Comparison of ENCODE assay signal across 1 cellular context in the genomic region with DNA sequence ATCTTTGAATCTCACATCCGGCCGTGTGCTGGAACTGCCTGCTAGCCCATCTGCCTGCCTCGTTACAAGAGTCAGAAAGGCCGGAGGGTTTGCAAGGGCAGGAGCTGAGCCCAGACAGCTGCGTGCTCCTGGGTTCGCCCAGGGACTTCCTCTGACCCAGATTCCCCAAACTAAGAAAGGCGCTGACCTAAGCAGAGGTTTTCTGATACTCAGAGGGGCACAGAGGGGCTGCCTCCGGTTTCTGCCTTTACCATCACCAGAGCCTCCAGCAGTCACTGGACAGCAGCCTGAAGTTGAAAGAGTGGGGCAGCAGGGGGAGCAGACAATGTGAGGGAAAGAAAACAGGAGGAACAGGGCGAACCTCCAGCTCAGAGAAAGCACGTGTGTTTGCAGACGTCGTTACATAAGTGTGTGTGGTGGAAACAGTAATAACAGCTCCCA.
TF ChIP-seq lines count a peak whose summit lies in the region.

No MANE protein-coding gene starts in this region.

TF ChIP-seq in HepG2, 621 proteins besides CTCF, POLR2A, EP300 and RAD21 (continued from another document and continues in another):
- TF ChIP-seq, protein P1, sequence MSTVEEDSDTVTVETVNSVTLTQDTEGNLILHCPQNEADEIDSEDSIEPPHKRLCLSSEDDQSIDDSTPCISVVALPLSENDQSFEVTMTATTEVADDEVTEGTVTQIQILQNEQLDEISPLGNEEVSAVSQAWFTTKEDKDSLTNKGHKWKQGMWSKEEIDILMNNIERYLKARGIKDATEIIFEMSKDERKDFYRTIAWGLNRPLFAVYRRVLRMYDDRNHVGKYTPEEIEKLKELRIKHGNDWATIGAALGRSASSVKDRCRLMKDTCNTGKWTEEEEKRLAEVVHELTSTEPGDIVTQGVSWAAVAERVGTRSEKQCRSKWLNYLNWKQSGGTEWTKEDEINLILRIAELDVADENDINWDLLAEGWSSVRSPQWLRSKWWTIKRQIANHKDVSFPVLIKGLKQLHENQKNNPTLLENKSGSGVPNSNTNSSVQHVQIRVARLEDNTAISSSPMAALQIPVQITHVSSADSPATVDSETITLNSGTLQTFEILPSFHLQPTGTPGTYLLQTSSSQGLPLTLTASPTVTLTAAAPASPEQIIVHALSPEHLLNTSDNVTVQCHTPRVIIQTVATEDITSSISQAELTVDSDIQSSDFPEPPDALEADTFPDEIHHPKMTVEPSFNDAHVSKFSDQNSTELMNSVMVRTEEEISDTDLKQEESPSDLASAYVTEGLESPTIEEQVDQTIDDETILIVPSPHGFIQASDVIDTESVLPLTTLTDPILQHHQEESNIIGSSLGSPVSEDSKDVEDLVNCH (CRISPR knock-in tag; IDR thresholded peaks at IDR 0.05) = no peak
- TF ChIP-seq GATAD2A (CRISPR knock-in tag; IDR thresholded peaks at IDR 0.05) (no peak), ZNF75D (CRISPR knock-in tag; IDR thresholded peaks at IDR 0.05; ENCODE audit: borderline replicate concordance) (no peak), GTF3A (CRISPR knock-in tag; conservative IDR thresholded peaks at IDR 0.05) (no peak), NR2F2 (IDR thresholded peaks at IDR 0.05; ENCODE audit: borderline replicate concordance, low read depth) (no peak), ZNF143 (CRISPR knock-in tag; IDR thresholded peaks at IDR 0.05) (no peak), SOX5 (CRISPR knock-in tag; IDR thresholded peaks at IDR 0.05; ENCODE audit: borderline replicate concordance) (0 out of 2 replicates have a peak, but pooled peaks have one; percentile 25), ZSCAN31 (CRISPR knock-in tag; IDR thresholded peaks at IDR 0.05; ENCODE audit: low read depth) (no peak), MXD4 (CRISPR knock-in tag; IDR thresholded peaks at IDR 0.05) (peak; percentile 41; the same call in 1 of the 2 replicates), MED1 (CRISPR knock-in tag; IDR thresholded peaks at IDR 0.05) (no peak), RXRB (CRISPR knock-in tag; IDR thresholded peaks at IDR 0.05; ENCODE audit: borderline replicate concordance) (0 out of 2 replicates have a peak, but pooled peaks have one; percentile 18), HIVEP1 (CRISPR knock-in tag; IDR thresholded peaks at IDR 0.05) (no peak), ZC3H13 (CRISPR knock-in tag; IDR thresholded peaks at IDR 0.05) (no peak), RXRA (CRISPR knock-in tag; IDR thresholded peaks at IDR 0.05) (no peak), SP2 (CRISPR knock-in tag; IDR thresholded peaks at IDR 0.05) (no peak), SOX13 (IDR thresholded peaks at IDR 0.05) (no peak), SOX13 (CRISPR knock-in tag; conservative IDR thresholded peaks at IDR 0.05 in 1 of 2, IDR thresholded peaks at IDR 0.05 in 1 of 2) (0 out of 4 replicates have a peak, but pooled peaks of 1 of the 2 experiments have one; percentile 18), MATR3 (CRISPR knock-in tag; IDR thresholded peaks at IDR 0.05) (no peak), ZNF605 (CRISPR knock-in tag; IDR thresholded peaks at IDR 0.05) (no peak), ZNF781 (CRISPR knock-in tag; IDR thresholded peaks at IDR 0.05; ENCODE audit: borderline replicate concordance, not compliant biosample characterization) (no peak), SAFB2 (CRISPR knock-in tag; IDR thresholded peaks at IDR 0.05; ENCODE audit: borderline replicate concordance, low read depth) (no peak), ZNF33B (CRISPR knock-in tag; IDR thresholded peaks at IDR 0.05) (no peak), ZNF577 (CRISPR knock-in tag; IDR thresholded peaks at IDR 0.05; ENCODE audit: borderline replicate concordance, low read depth) (no peak)
- TF ChIP-seq, protein P2, sequence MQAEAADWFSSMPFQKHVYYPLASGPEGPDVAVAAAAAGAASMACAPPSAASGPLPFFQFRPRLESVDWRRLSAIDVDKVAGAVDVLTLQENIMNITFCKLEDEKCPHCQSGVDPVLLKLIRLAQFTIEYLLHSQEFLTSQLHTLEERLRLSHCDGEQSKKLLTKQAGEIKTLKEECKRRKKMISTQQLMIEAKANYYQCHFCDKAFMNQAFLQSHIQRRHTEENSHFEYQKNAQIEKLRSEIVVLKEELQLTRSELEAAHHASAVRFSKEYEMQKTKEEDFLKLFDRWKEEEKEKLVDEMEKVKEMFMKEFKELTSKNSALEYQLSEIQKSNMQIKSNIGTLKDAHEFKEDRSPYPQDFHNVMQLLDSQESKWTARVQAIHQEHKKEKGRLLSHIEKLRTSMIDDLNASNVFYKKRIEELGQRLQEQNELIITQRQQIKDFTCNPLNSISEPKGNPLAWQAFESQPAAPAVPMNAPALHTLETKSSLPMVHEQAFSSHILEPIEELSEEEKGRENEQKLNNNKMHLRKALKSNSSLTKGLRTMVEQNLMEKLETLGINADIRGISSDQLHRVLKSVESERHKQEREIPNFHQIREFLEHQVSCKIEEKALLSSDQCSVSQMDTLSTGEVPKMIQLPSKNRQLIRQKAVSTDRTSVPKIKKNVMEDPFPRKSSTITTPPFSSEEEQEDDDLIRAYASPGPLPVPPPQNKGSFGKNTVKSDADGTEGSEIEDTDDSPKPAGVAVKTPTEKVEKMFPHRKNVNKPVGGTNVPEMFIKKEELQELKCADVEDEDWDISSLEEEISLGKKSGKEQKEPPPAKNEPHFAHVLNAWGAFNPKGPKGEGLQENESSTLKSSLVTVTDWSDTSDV (CRISPR knock-in tag; IDR thresholded peaks at IDR 0.05) = no peak
- TF ChIP-seq, protein P3, sequence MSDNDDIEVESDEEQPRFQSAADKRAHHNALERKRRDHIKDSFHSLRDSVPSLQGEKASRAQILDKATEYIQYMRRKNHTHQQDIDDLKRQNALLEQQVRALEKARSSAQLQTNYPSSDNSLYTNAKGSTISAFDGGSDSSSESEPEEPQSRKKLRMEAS (IDR thresholded peaks at IDR 0.05) = peak; percentile 77
- TF ChIP-seq, protein P4, sequence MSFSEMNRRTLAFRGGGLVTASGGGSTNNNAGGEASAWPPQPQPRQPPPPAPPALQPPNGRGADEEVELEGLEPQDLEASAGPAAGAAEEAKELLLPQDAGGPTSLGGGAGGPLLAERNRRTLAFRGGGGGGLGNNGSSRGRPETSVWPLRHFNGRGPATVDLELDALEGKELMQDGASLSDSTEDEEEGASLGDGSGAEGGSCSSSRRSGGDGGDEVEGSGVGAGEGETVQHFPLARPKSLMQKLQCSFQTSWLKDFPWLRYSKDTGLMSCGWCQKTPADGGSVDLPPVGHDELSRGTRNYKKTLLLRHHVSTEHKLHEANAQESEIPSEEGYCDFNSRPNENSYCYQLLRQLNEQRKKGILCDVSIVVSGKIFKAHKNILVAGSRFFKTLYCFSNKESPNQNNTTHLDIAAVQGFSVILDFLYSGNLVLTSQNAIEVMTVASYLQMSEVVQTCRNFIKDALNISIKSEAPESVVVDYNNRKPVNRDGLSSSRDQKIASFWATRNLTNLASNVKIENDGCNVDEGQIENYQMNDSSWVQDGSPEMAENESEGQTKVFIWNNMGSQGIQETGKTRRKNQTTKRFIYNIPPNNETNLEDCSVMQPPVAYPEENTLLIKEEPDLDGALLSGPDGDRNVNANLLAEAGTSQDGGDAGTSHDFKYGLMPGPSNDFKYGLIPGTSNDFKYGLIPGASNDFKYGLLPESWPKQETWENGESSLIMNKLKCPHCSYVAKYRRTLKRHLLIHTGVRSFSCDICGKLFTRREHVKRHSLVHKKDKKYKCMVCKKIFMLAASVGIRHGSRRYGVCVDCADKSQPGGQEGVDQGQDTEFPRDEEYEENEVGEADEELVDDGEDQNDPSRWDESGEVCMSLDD (CRISPR knock-in tag; IDR thresholded peaks at IDR 0.05; ENCODE audit: borderline replicate concordance) = no peak
- TF ChIP-seq, protein P5, sequence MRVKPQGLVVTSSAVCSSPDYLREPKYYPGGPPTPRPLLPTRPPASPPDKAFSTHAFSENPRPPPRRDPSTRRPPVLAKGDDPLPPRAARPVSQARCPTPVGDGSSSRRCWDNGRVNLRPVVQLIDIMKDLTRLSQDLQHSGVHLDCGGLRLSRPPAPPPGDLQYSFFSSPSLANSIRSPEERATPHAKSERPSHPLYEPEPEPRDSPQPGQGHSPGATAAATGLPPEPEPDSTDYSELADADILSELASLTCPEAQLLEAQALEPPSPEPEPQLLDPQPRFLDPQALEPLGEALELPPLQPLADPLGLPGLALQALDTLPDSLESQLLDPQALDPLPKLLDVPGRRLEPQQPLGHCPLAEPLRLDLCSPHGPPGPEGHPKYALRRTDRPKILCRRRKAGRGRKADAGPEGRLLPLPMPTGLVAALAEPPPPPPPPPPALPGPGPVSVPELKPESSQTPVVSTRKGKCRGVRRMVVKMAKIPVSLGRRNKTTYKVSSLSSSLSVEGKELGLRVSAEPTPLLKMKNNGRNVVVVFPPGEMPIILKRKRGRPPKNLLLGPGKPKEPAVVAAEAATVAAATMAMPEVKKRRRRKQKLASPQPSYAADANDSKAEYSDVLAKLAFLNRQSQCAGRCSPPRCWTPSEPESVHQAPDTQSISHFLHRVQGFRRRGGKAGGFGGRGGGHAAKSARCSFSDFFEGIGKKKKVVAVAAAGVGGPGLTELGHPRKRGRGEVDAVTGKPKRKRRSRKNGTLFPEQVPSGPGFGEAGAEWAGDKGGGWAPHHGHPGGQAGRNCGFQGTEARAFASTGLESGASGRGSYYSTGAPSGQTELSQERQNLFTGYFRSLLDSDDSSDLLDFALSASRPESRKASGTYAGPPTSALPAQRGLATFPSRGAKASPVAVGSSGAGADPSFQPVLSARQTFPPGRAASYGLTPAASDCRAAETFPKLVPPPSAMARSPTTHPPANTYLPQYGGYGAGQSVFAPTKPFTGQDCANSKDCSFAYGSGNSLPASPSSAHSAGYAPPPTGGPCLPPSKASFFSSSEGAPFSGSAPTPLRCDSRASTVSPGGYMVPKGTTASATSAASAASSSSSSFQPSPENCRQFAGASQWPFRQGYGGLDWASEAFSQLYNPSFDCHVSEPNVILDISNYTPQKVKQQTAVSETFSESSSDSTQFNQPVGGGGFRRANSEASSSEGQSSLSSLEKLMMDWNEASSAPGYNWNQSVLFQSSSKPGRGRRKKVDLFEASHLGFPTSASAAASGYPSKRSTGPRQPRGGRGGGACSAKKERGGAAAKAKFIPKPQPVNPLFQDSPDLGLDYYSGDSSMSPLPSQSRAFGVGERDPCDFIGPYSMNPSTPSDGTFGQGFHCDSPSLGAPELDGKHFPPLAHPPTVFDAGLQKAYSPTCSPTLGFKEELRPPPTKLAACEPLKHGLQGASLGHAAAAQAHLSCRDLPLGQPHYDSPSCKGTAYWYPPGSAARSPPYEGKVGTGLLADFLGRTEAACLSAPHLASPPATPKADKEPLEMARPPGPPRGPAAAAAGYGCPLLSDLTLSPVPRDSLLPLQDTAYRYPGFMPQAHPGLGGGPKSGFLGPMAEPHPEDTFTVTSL (CRISPR knock-in tag; IDR thresholded peaks at IDR 0.05; ENCODE audit: borderline replicate concordance) = no peak
- TF ChIP-seq, protein P6, sequence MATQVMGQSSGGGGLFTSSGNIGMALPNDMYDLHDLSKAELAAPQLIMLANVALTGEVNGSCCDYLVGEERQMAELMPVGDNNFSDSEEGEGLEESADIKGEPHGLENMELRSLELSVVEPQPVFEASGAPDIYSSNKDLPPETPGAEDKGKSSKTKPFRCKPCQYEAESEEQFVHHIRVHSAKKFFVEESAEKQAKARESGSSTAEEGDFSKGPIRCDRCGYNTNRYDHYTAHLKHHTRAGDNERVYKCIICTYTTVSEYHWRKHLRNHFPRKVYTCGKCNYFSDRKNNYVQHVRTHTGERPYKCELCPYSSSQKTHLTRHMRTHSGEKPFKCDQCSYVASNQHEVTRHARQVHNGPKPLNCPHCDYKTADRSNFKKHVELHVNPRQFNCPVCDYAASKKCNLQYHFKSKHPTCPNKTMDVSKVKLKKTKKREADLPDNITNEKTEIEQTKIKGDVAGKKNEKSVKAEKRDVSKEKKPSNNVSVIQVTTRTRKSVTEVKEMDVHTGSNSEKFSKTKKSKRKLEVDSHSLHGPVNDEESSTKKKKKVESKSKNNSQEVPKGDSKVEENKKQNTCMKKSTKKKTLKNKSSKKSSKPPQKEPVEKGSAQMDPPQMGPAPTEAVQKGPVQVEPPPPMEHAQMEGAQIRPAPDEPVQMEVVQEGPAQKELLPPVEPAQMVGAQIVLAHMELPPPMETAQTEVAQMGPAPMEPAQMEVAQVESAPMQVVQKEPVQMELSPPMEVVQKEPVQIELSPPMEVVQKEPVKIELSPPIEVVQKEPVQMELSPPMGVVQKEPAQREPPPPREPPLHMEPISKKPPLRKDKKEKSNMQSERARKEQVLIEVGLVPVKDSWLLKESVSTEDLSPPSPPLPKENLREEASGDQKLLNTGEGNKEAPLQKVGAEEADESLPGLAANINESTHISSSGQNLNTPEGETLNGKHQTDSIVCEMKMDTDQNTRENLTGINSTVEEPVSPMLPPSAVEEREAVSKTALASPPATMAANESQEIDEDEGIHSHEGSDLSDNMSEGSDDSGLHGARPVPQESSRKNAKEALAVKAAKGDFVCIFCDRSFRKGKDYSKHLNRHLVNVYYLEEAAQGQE (IDR thresholded peaks at IDR 0.05; ENCODE audit: borderline replicate concordance in 1 of 2, low read depth in 1 of 2, low read length in 2 of 2) = 0 out of 4 replicates have a peak, but pooled peaks of 1 of the 2 experiments have one; percentile 38
- TF ChIP-seq, protein P7, sequence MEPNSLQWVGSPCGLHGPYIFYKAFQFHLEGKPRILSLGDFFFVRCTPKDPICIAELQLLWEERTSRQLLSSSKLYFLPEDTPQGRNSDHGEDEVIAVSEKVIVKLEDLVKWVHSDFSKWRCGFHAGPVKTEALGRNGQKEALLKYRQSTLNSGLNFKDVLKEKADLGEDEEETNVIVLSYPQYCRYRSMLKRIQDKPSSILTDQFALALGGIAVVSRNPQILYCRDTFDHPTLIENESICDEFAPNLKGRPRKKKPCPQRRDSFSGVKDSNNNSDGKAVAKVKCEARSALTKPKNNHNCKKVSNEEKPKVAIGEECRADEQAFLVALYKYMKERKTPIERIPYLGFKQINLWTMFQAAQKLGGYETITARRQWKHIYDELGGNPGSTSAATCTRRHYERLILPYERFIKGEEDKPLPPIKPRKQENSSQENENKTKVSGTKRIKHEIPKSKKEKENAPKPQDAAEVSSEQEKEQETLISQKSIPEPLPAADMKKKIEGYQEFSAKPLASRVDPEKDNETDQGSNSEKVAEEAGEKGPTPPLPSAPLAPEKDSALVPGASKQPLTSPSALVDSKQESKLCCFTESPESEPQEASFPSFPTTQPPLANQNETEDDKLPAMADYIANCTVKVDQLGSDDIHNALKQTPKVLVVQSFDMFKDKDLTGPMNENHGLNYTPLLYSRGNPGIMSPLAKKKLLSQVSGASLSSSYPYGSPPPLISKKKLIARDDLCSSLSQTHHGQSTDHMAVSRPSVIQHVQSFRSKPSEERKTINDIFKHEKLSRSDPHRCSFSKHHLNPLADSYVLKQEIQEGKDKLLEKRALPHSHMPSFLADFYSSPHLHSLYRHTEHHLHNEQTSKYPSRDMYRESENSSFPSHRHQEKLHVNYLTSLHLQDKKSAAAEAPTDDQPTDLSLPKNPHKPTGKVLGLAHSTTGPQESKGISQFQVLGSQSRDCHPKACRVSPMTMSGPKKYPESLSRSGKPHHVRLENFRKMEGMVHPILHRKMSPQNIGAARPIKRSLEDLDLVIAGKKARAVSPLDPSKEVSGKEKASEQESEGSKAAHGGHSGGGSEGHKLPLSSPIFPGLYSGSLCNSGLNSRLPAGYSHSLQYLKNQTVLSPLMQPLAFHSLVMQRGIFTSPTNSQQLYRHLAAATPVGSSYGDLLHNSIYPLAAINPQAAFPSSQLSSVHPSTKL (CRISPR knock-in tag; IDR thresholded peaks at IDR 0.05) = 0 out of 2 replicates have a peak, but pooled peaks have one; percentile 21
- TF ChIP-seq, protein P8, sequence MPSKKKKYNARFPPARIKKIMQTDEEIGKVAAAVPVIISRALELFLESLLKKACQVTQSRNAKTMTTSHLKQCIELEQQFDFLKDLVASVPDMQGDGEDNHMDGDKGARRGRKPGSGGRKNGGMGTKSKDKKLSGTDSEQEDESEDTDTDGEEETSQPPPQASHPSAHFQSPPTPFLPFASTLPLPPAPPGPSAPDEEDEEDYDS (CRISPR knock-in tag; IDR thresholded peaks at IDR 0.05) = no peak
